16 cellular contexts compared by ENCODE assay signal in the genomic region with DNA sequence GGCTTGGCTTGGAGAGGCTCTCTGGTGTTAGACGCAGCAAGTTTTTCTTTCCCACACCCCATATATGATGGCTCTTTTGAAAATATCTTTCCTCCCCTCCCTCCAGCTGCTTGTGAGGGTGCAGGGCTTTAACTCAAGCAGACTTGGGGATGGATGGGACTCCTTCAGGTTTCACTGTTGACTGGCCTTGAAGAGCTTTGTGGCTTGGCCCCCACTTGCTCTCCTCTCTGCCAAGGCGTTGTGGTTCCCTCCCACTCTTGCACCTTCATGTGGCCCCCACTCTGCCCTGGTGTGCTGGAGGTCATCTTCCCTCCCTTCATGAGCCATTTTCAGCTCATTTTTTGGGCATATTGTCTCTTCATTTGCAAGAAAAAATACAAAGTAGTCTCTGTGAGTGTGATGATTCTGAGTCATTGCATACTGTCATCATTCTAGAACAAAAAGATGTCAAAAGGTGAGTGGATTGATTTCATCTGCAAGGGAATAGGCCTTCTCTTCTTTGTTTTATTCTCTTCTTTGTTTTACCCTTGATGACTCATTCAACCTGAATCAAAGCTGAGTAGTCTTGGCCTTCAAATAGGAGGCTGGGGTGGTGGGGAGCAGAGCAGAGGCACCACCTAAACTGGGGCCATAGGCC. TPM values are rescaled to one million over a fixed set of nuclear protein-coding genes. Genes with fewer than 3 reads are reported as not detected.
A peak's percentile ranks its signal among the peaks of the same experiment; 100 is the strongest.
DNase-seq lines count a peak whose midpoint lies in the region; TF ChIP-seq lines count a peak whose summit lies in the region.
"Had no signal": no experiment of that assay in that cellular context is flagged by ENCODE, and none has a peak within 500 bp of the region (broad histone marks: within the 10 kb centered on the region; RNA-seq: fewer than 3 reads in every experiment).

No MANE protein-coding gene starts in this region.

- H3F3A ChIP-seq in PC-9 (ENCODE audit: insufficient read depth, low read depth), result no peaks in the 10 kb centered on the region

- intact Hi-C loops in PC-9 (cut with micrococcal nuclease; ENCODE audit: unreplicated experiment), result no loop called here

- H3K9me3 ChIP-seq in PC-9 (ENCODE audit: insufficient read depth, low read depth), result no peaks in the 10 kb centered on the region
- H3K9me3 ChIP-seq: esophagus muscularis mucosa had no signal

- BruUV-seq in PC-9 (replicated peaks; lab: Mats Ljungman, UMichigan), result no TSS peak

- H3K4me2 ChIP-seq in PC-9, result no peak overlapping the region

- TF ChIP-seq CTCF in coronary artery (IDR thresholded peaks at IDR 0.05) (no peak), PC-9 (conservative IDR thresholded peaks at IDR 0.05) (no peak)

- peak; percentile 27 for DNase-seq in COLO829 (ENCODE audit: low spot score)
- peak; percentile 5 for DNase-seq in HS-5 (ENCODE audit: low read depth)
- DNase-seq in coronary artery (ENCODE audit: low spot score), result peak; percentile 62
- DNase-seq in kidney tubule cell (ENCODE audit: low spot score), result peak; percentile 50
- DNase-seq in medulla oblongata (ENCODE audit: extremely low spot score), result no peak
- no peak for DNase-seq in PC-9
- DNase-seq in GM03348 (ENCODE audit: low spot score), result no peak
- no peak for DNase-seq in DMS114 treated with DMSO at 0.1 percent for 48 hours (lab: John Stamatoyannopoulos, UW; ENCODE audit: unreplicated experiment)
- DNase-seq: activated CD8-positive, alpha-beta T cell treated with anti-CD3 and anti-CD28 coated beads for 36 hours; amniotic stem cell; NCI-H187; NCI-H510A; stimulated activated naive CD4-positive, alpha-beta T cell had no signal

- POLR2A ChIA-PET in PC-9 (lab: Charles Lee; ENCODE audit: unreplicated experiment), result no interaction called here

- H3K4me3 ChIP-seq in coronary artery (no peak overlapping the region), PC-9 (no peak overlapping the region)
- H3K4me3 ChIP-seq: esophagus muscularis mucosa had no signal

- no peaks in the 10 kb centered on the region for H3K9me2 ChIP-seq in PC-9 (ENCODE audit: insufficient read depth)

- CTCF ChIA-PET in PC-9 (lab: Charles Lee), result no interaction called here

- H3K27me3 ChIP-seq in PC-9 (ENCODE audit: insufficient read depth, low read depth), result peaks cover 6% of the 10 kb centered on the region; the same call in 1 of the 2 replicates
- H3K27me3 ChIP-seq: esophagus muscularis mucosa had no signal

- H2AFZ ChIP-seq in PC-9, result no peak overlapping the region

- H3K79me2 ChIP-seq in PC-9 (ENCODE audit: low read depth), result no peaks in the 10 kb centered on the region

- no peaks in the 10 kb centered on the region for H4K20me1 ChIP-seq in PC-9 (ENCODE audit: insufficient read depth)

- H3K27ac ChIP-seq in coronary artery, result peak overlapping the region in 1 of 2 donors; percentile 37
- H3K27ac ChIP-seq in PC-9, result no peak overlapping the region
- H3K27ac ChIP-seq: esophagus muscularis mucosa had no signal

- H3K4me1 ChIP-seq in PC-9 (replicated peaks; ENCODE audit: insufficient read depth), result no peaks in the 10 kb centered on the region

- H3K36me3 ChIP-seq in PC-9 (ENCODE audit: low read depth), result no peaks in the 10 kb centered on the region
- H3K36me3 ChIP-seq: esophagus muscularis mucosa had no signal

RNA-seq across cellular contexts. Expression of gene CYP19A1, which starts 25.5 kb away (rescaled TPM):
- 0.94 TPM in 1 of 2 replicates, not detected in the other for total RNA-seq in PC-9 (2021)
- total RNA-seq: activated CD8-positive, alpha-beta T cell treated with anti-CD3 and anti-CD28 coated beads for 36 hours; left lobe of liver had no signal

RNA-seq across cellular contexts. Expression of gene GLDN, which starts 28.6 kb away (rescaled TPM):
- not detected in 2 replicates for total RNA-seq in PC-9 (2021)
- total RNA-seq: activated CD8-positive, alpha-beta T cell treated with anti-CD3 and anti-CD28 coated beads for 36 hours; activated T-helper 1 cell treated with anti-CD3 and anti-CD28 coated beads, Interleukin-12 subunit alpha, Interleukin-12 subunit beta, Interleukin-2, Interleukin-4 antibody, amounts not matched to agents 30 ng/mL and 10 ng/mL and 1 ng/mL, durations not matched to agents 14 hours and 24 hours and 36 hours had no signal

Comparison
In these comparisons a context has a peak if more than half of its experiments do, and no peak if none do; other contexts are left out.
1. DNase-seq: peak in COLO829 (single experiment), HS-5 (single experiment), coronary artery (single experiment) and kidney tubule cell (single experiment); none in medulla oblongata (single experiment), PC-9 (0 of 2), GM03348 (single experiment) and DMS114 treated with DMSO at 0.1 percent for 48 hours (single experiment).